In genomic region chr11:118010738-118011461, GRCh38 we compare ENCODE assay signal across 8 cellular contexts. TPM values are rescaled to one million over a fixed set of nuclear protein-coding genes. Genes with fewer than 3 reads are reported as not detected.
A peak's percentile ranks its signal among the peaks of the same experiment; 100 is the strongest.
DNase-seq lines count a peak whose midpoint lies in the region; ATAC-seq and TF ChIP-seq lines count a peak whose summit lies in the region.

No MANE protein-coding gene starts in this region.

- no peaks in the 10 kb centered on the region for H3K36me3 Mint-ChIP-seq in activated naive CD4-positive, alpha-beta T cell treated with anti-CD3 and anti-CD28 coated beads, Interleukin-2, amount 50 U/mL, for 24 hours
- H3K36me3 Mint-ChIP-seq in activated T-helper 17 cell treated with anti-CD3 and anti-CD28 coated beads, Interleukin-2, amount 50 U/mL, for 72 hours (ENCODE audit: low read depth): no peaks in the 10 kb centered on the region
- no peaks in the 10 kb centered on the region for H3K36me3 Mint-ChIP-seq in natural killer cell
- H3K36me3 Mint-ChIP-seq in chondrocyte (ENCODE audit: low read depth): no peaks in the 10 kb centered on the region

- TF ChIP-seq CTCF in natural killer cell (IDR thresholded peaks at IDR 0.05) (no peak), chondrocyte (IDR thresholded peaks at IDR 0.05) (no peak)

- no peaks in the 10 kb centered on the region for H3K9me3 Mint-ChIP-seq in activated naive CD4-positive, alpha-beta T cell treated with anti-CD3 and anti-CD28 coated beads, Interleukin-2, amount 50 U/mL, for 24 hours
- peaks cover 12% of the 10 kb centered on the region for H3K9me3 Mint-ChIP-seq in activated T-helper 17 cell treated with anti-CD3 and anti-CD28 coated beads, Interleukin-2, amount 50 U/mL, for 72 hours
- peaks cover 0 to 2% of the 10 kb centered on the region in 2 donors for H3K9me3 Mint-ChIP-seq in natural killer cell
- no peaks in the 10 kb centered on the region for H3K9me3 Mint-ChIP-seq in chondrocyte (ENCODE audit: low read depth)

- no peak overlapping the region for H3K4me3 Mint-ChIP-seq in activated naive CD4-positive, alpha-beta T cell treated with anti-CD3 and anti-CD28 coated beads, Interleukin-2, amount 50 U/mL, for 24 hours
- peak overlapping the region; percentile 15 for H3K4me3 Mint-ChIP-seq in activated T-helper 17 cell treated with anti-CD3 and anti-CD28 coated beads, Interleukin-2, amount 50 U/mL, for 72 hours
- H3K4me3 Mint-ChIP-seq in natural killer cell (no peak overlapping the region), chondrocyte (ENCODE audit: unreplicated experiment) (no peak overlapping the region)

- peak overlapping the region; percentile 23 for H3K27ac Mint-ChIP-seq in activated naive CD4-positive, alpha-beta T cell treated with anti-CD3 and anti-CD28 coated beads, Interleukin-2, amount 50 U/mL, for 24 hours
- no peak overlapping the region for H3K27ac Mint-ChIP-seq in activated T-helper 17 cell treated with anti-CD3 and anti-CD28 coated beads, Interleukin-2, amount 50 U/mL, for 72 hours
- H3K27ac Mint-ChIP-seq in natural killer cell (peak overlapping the region; percentile 93 to 96), chondrocyte (ENCODE audit: unreplicated experiment) (no peak overlapping the region)

- H3K27me3 Mint-ChIP-seq in activated naive CD4-positive, alpha-beta T cell treated with anti-CD3 and anti-CD28 coated beads, Interleukin-2, amount 50 U/mL, for 24 hours: no peaks in the 10 kb centered on the region
- H3K27me3 Mint-ChIP-seq in activated T-helper 17 cell treated with anti-CD3 and anti-CD28 coated beads, Interleukin-2, amount 50 U/mL, for 72 hours: no peaks in the 10 kb centered on the region
- no peaks in the 10 kb centered on the region for H3K27me3 Mint-ChIP-seq in natural killer cell (ENCODE audit: low read depth in 2 of 2)
- H3K27me3 Mint-ChIP-seq in chondrocyte (ENCODE audit: low read depth): peaks cover 19% of the 10 kb centered on the region

- DNase-seq in activated naive CD4-positive, alpha-beta T cell treated with anti-CD3 and anti-CD28 coated beads, Interleukin-2, amount 50 U/mL, for 16 hours: no peak
- DNase-seq in natural killer cell: no peak
- no peak for DNase-seq in NCI-H146 (lab: John Stamatoyannopoulos, UW)
- DNase-seq in effector CD4-positive, alpha-beta T cell: no peak
- no peak for DNase-seq in chondrocyte (ENCODE audit: low spot score)

- ATAC-seq in HG03097 (IDR thresholded peaks at IDR 0.05; ENCODE audit: low FRiP score, unreplicated experiment) (peak; percentile 43), natural killer cell (peak in 1 of 3 donors; percentile 67)
- no peak for ATAC-seq in activated T-helper 17 cell treated with anti-CD3 and anti-CD28 coated beads, Interleukin-2, amount 50 U/mL, for 72 hours (replicated peaks)

- H3K4me1 Mint-ChIP-seq in activated naive CD4-positive, alpha-beta T cell treated with anti-CD3 and anti-CD28 coated beads, Interleukin-2, amount 50 U/mL, for 24 hours: peaks cover 91% of the 10 kb centered on the region
- H3K4me1 Mint-ChIP-seq in activated T-helper 17 cell treated with anti-CD3 and anti-CD28 coated beads, Interleukin-2, amount 50 U/mL, for 72 hours: peaks cover 51% of the 10 kb centered on the region
- H3K4me1 Mint-ChIP-seq in natural killer cell: peaks cover 95 to 96% of the 10 kb centered on the region in 2 donors
- H3K4me1 Mint-ChIP-seq in chondrocyte (ENCODE audit: low read depth): no peaks in the 10 kb centered on the region

- intact Hi-C loops in natural killer cell (cut with micrococcal nuclease): no loop called here

RNA-seq across cellular contexts. Expression of gene IL10RA, which starts 24.7 kb away (rescaled TPM):
- 100 to 1,000 TPM in 1 of 2 donors, 10 to 100 TPM in 1; 63.0 to 108 TPM for total RNA-seq in activated T-helper 17 cell treated with anti-CD3 and anti-CD28 coated beads, Interleukin-2, amount 50 U/mL, for 72 hours
- total RNA-seq in natural killer cell (100 to 1,000 TPM; 263 to 286 (median 268) TPM), chondrocyte (0.12 to 0.77 TPM in 2 of 3 replicates, not detected in the other)

Comparison
In these comparisons a context has a peak if more than half of its experiments do, and no peak if none do; other contexts are left out.
1. H3K27ac Mint-ChIP-seq: peak in activated naive CD4-positive, alpha-beta T cell treated with anti-CD3 and anti-CD28 coated beads, Interleukin-2, amount 50 U/mL, for 24 hours (single experiment) and natural killer cell (2 of 2); none in activated T-helper 17 cell treated with anti-CD3 and anti-CD28 coated beads, Interleukin-2, amount 50 U/mL, for 72 hours (single experiment) and chondrocyte (single experiment).
2. RNA of gene IL10RA, which starts 24.7 kb away (total RNA-seq): 263 to 286 TPM in natural killer cell and 63.0 to 108 TPM in activated T-helper 17 cell treated with anti-CD3 and anti-CD28 coated beads, Interleukin-2, amount 50 U/mL, for 72 hours; 0.12 to 0.77 TPM in chondrocyte; every median in the first group is over 10 times any median in the second.